25 cellular contexts compared by ENCODE assay signal in genomic region chr4:186249785-186250739, GRCh38. TPM values are rescaled to one million over a fixed set of nuclear protein-coding genes. Genes with fewer than 3 reads are reported as not detected.
A peak's percentile ranks its signal among the peaks of the same experiment; 100 is the strongest.
DNase-seq lines count a peak whose midpoint lies in the region; ATAC-seq and TF ChIP-seq lines count a peak whose summit lies in the region.
"Had no signal": no experiment of that assay in that cellular context is flagged by ENCODE, and none has a peak within 500 bp of the region (broad histone marks: within the 10 kb centered on the region; RNA-seq: fewer than 3 reads in every experiment).

No MANE protein-coding gene starts in this region.

- no peaks in the 10 kb centered on the region for H4K20me1 ChIP-seq in mammary epithelial cell (ENCODE audit: insufficient read depth, low read length)

- H3K4me1 Mint-ChIP-seq in MCF 10A (ENCODE audit: insufficient read depth, unreplicated experiment), result no peaks in the 10 kb centered on the region
- H3K4me1 Mint-ChIP-seq: activated naive CD8-positive, alpha-beta T cell treated with anti-CD3 and anti-CD28 coated beads for 36 hours had no signal

- H2AFZ ChIP-seq in mammary epithelial cell (ENCODE audit: low read depth, low read length), result no peak overlapping the region
- H2AFZ ChIP-seq: neural progenitor cell had no signal

- H3K4me3 Mint-ChIP-seq in MCF 10A (ENCODE audit: unreplicated experiment), result no peak overlapping the region
- H3K4me3 Mint-ChIP-seq: activated CD4-positive, alpha-beta memory T cell treated with anti-CD3 and anti-CD28 coated beads for 36 hours; activated naive CD8-positive, alpha-beta T cell treated with anti-CD3 and anti-CD28 coated beads for 36 hours; activated T-cell treated with anti-CD3 and anti-CD28 coated beads, Interleukin-2, amount 50 U/mL, for 4 hours; neural progenitor cell had no signal

- no peak overlapping the region for H3K4me3 ChIP-seq in breast epithelium
- H3K4me3 ChIP-seq in mammary epithelial cell (replicated peaks in 1 of 3; ENCODE audit: insufficient read depth in 1 of 3, low read depth in 2 of 3, low read length in 3 of 3), result no peak overlapping the region
- H3K4me3 ChIP-seq: gastrocnemius medialis, neural progenitor cell, transverse colon had no signal

- CTCF ChIA-PET in MCF 10A (lab: Yijun Ruan, JAX), result interaction anchor here (0.6 to 1.1 kb wide), 2 partner anchors 21 to 142 kb away, joined by 3 to 4 read pairs; no protein-coding TSS in a partner anchor
- CTCF ChIA-PET in mammary epithelial cell (lab: Charles Lee; ENCODE audit: low non-redundant PET), result interaction anchor here (0.7 kb wide), 1 partner anchor 9 kb away, joined by 4 read pairs; no protein-coding TSS in a partner anchor

- in situ Hi-C loops in mammary epithelial cell (cut with MboI; ENCODE audit: low sequenced_read_pairs in 2 of 2), result no loop called here

- WGBS in mammary epithelial cell (ENCODE audit: low coverage, missing lambda C conversion rate), result 48% methylated on average over 8 of the region's 8 CpGs

- H3K4me2 ChIP-seq in mammary epithelial cell (ENCODE audit: insufficient read depth, low read depth, low read length), result no peak overlapping the region
- H3K4me2 ChIP-seq: neural progenitor cell had no signal

- POLR2A ChIA-PET in MCF 10A (lab: Yijun Ruan, JAX), result interaction anchor here (0.9 kb wide), 1 partner anchor 342 kb away, joined by 3 read pairs; no protein-coding TSS in a partner anchor

- H3K9me3 ChIP-seq in breast epithelium (no peaks in the 10 kb centered on the region), mammary epithelial cell (replicated peaks; ENCODE audit: insufficient read depth, low read length) (no peaks in the 10 kb centered on the region)
- H3K9me3 ChIP-seq: gastrocnemius medialis, transverse colon had no signal

- no peaks in the 10 kb centered on the region for H3K9me3 Mint-ChIP-seq in MCF 10A (ENCODE audit: unreplicated experiment)

- H3K27ac ChIP-seq in breast epithelium (no peak overlapping the region), mammary epithelial cell (ENCODE audit: insufficient read depth, low read depth, low read length) (no peak overlapping the region)
- H3K27ac ChIP-seq: 22Rv1, C4-2B, gastrocnemius medialis, HL-60, neural progenitor cell, transverse colon had no signal

- TF ChIP-seq CTCF in MCF 10A (IDR thresholded peaks at IDR 0.05; ENCODE audit: unreplicated experiment), result no peak
- TF ChIP-seq CTCF in breast epithelium (IDR thresholded peaks at IDR 0.05), result no peak
- TF ChIP-seq CTCF in mammary epithelial cell (conservative IDR thresholded peaks at IDR 0.05 in 1 of 2, IDR thresholded peaks at IDR 0.05 in 1 of 2; ENCODE audit: extremely low read depth in 1 of 2, insufficient read depth in 1 of 2, low read depth in 1 of 2, low read length in 2 of 2), result no peak

- no peaks in the 10 kb centered on the region for H3K79me2 ChIP-seq in mammary epithelial cell (ENCODE audit: insufficient read depth, low read length)

- TF ChIP-seq POLR2A in breast epithelium (IDR thresholded peaks at IDR 0.05), result no peak

- H3K4me1 ChIP-seq in breast epithelium (no peaks in the 10 kb centered on the region), mammary epithelial cell (ENCODE audit: insufficient read depth, low read length) (no peaks in the 10 kb centered on the region)
- H3K4me1 ChIP-seq: gastrocnemius medialis, transverse colon had no signal

- no peak overlapping the region for H3K9ac ChIP-seq in mammary epithelial cell (ENCODE audit: insufficient read depth, low read length)
- H3K9ac ChIP-seq: neural progenitor cell had no signal

- H3K36me3 ChIP-seq in breast epithelium, result no peaks in the 10 kb centered on the region
- H3K36me3 ChIP-seq in mammary epithelial cell (ENCODE audit: insufficient read depth, low read length), result no peaks in the 10 kb centered on the region
- H3K36me3 ChIP-seq: gastrocnemius medialis, neural progenitor cell, transverse colon had no signal

- H3K27me3 ChIP-seq in breast epithelium, result no peaks in the 10 kb centered on the region
- no peaks in the 10 kb centered on the region for H3K27me3 ChIP-seq in mammary epithelial cell (ENCODE audit: insufficient read depth, low read length)
- H3K27me3 ChIP-seq: gastrocnemius medialis, neural progenitor cell, transverse colon had no signal

- intact Hi-C loops in MCF 10A (cut with micrococcal nuclease), result no loop called here
- intact Hi-C loops in breast epithelium (cut with DNase I; ENCODE audit: low total_unique reads), result no loop called here
- intact Hi-C loops in mammary epithelial cell (cut with micrococcal nuclease), result no loop called here

- dilution Hi-C loops in mammary epithelial cell (cut with HindIII; ENCODE audit: low sequenced_read_pairs), result no loop called here

- ATAC-seq in GM19467 (IDR thresholded peaks at IDR 0.05; ENCODE audit: unreplicated experiment), result no peak
- ATAC-seq: activated T-cell treated with anti-CD3 and anti-CD28 coated beads, Interleukin-2, amount 50 U/mL, for 4 hours; gastrocnemius medialis had no signal

- H3K36me3 Mint-ChIP-seq in MCF 10A (ENCODE audit: insufficient read depth, unreplicated experiment), result peaks cover 6% of the 10 kb centered on the region

- H3K27ac Mint-ChIP-seq in MCF 10A (ENCODE audit: low read depth, unreplicated experiment), result no peak overlapping the region
- H3K27ac Mint-ChIP-seq: activated CD4-positive, alpha-beta memory T cell treated with anti-CD3 and anti-CD28 coated beads for 36 hours; activated naive CD8-positive, alpha-beta T cell treated with anti-CD3 and anti-CD28 coated beads for 36 hours; neural progenitor cell had no signal

- no peaks in the 10 kb centered on the region for H3K27me3 Mint-ChIP-seq in MCF 10A (ENCODE audit: insufficient read depth, unreplicated experiment)
- H3K27me3 Mint-ChIP-seq: activated CD4-positive, alpha-beta memory T cell treated with anti-CD3 and anti-CD28 coated beads for 36 hours; activated naive CD8-positive, alpha-beta T cell treated with anti-CD3 and anti-CD28 coated beads for 36 hours had no signal

- BruUV-seq in MCF 10A (replicated peaks; lab: Mats Ljungman, UMichigan) (no TSS peak), mammary epithelial cell (replicated peaks; lab: Mats Ljungman, UMichigan) (no TSS peak)

- DNase-seq in MCF 10A (ENCODE audit: unreplicated experiment), result peak; percentile 25
- DNase-seq in breast epithelium (ENCODE audit: low spot score in 2 of 2), result no peak
- peak; percentile 4 for DNase-seq in mammary epithelial cell
- peak; percentile 11 for DNase-seq in hepatic stellate cell (ENCODE audit: low spot score)
- no peak for DNase-seq in A172 (ENCODE audit: low spot score)
- no peak for DNase-seq in NCI-H187 treated with DMSO at 0.1 percent for 48 hours (lab: John Stamatoyannopoulos, UW)
- DNase-seq in activated effector memory CD4-positive, alpha-beta T cell treated with Interleukin-2 at 50 U/mL for 16 hours, result no peak
- DNase-seq: activated CD4-positive, alpha-beta memory T cell treated with anti-CD3 and anti-CD28 coated beads for 36 hours; activated naive CD8-positive, alpha-beta T cell treated with anti-CD3 and anti-CD28 coated beads for 36 hours; activated T-cell treated with anti-CD3 and anti-CD28 coated beads, Interleukin-2, amount 50 U/mL, for 4 hours; central memory CD4-positive, alpha-beta T cell; effector CD8-positive, alpha-beta T cell; gastrocnemius medialis; NCI-H146; NCI-H226; RPMI8226; stimulated activated naive CD4-positive, alpha-beta T cell; transverse colon had no signal

RNA-seq across cellular contexts. Expression of gene F11, which starts 15.9 kb away (rescaled TPM):
- total RNA-seq in MCF 10A (2022), result not detected in 2 replicates
- total RNA-seq in breast epithelium, result not detected
- total RNA-seq in mammary epithelial cell, result not detected
- polyA plus RNA-seq in mammary epithelial cell, result not detected
- polyA minus RNA-seq in mammary epithelial cell, result not detected
- total RNA-seq in A172 (2014; rRNA removed; shearing (Covaris generic)), result not detected in 2 replicates
- total RNA-seq: activated CD4-positive, alpha-beta memory T cell treated with anti-CD3 and anti-CD28 coated beads for 36 hours; activated naive CD8-positive, alpha-beta T cell treated with anti-CD3 and anti-CD28 coated beads for 36 hours; activated T-cell treated with anti-CD3 and anti-CD28 coated beads, Interleukin-2, amount 50 U/mL, for 4 hours; LHCN-M2; transverse colon had no signal
- polyA plus RNA-seq: keratinocyte had no signal

RNA-seq across cellular contexts. Expression of gene KLKB1, which starts 22.8 kb away (rescaled TPM):
- 0.21 and 0.96 TPM in 2 replicates for total RNA-seq in MCF 10A (2022)
- total RNA-seq in breast epithelium, result 1 to 10 TPM in 1 of 3 donors, under 1 TPM in 2; 0.33 to 1.2 (median 0.96) TPM
- not detected for total RNA-seq in mammary epithelial cell
- polyA plus RNA-seq in mammary epithelial cell, result not detected
- not detected for polyA minus RNA-seq in mammary epithelial cell
- total RNA-seq in A172 (2014; rRNA removed; shearing (Covaris generic)), result not detected in 2 replicates
- total RNA-seq: activated CD4-positive, alpha-beta memory T cell treated with anti-CD3 and anti-CD28 coated beads for 36 hours; activated naive CD8-positive, alpha-beta T cell treated with anti-CD3 and anti-CD28 coated beads for 36 hours; LHCN-M2 had no signal

RNA-seq across cellular contexts. Expression of gene CYP4V2, which starts 58.7 kb away (rescaled TPM):
- 22.1 and 30.2 TPM in 2 replicates for total RNA-seq in MCF 10A (2022)
- total RNA-seq in breast epithelium, result 10 to 100 TPM; 28.2 to 40.8 (median 36.6) TPM
- 10 to 100 TPM in 1 of 2 donors, 1 to 10 TPM in 1; 8.8 to 11.7 TPM for total RNA-seq in mammary epithelial cell
- polyA plus RNA-seq in mammary epithelial cell, result 4.4 TPM
- 5.7 TPM for polyA minus RNA-seq in mammary epithelial cell
- 18.9 and 26.9 TPM in 2 replicates for total RNA-seq in A172 (2014; rRNA removed; shearing (Covaris generic))

Comparison
In these comparisons a context has a peak if more than half of its experiments do, and no peak if none do; other contexts are left out.
1. DNase-seq: peak in MCF 10A (single experiment), mammary epithelial cell (single experiment) and hepatic stellate cell (single experiment); none in breast epithelium (0 of 2), A172 (single experiment), NCI-H187 treated with DMSO at 0.1 percent for 48 hours (single experiment) and activated effector memory CD4-positive, alpha-beta T cell treated with Interleukin-2 at 50 U/mL for 16 hours (single experiment).